In the genomic region with DNA sequence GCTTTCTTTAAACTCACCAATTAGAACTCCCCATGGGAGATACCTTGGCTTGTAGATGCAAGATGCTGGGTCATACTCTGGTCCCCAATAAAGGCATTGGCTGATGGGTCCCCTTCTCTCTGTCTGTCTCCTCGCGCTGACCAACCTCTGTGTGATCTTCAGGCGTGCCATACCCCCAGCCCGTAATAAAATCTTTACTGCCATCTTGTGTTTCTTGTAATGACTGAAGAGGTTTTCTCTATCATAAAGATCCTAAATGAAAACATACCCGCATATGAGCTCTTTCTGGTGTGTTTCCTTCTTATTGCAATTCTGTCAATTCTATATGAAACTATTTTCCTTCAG, we compare ENCODE assay signal across 1 cellular context. TPM values are rescaled to one million over a fixed set of nuclear protein-coding genes. Genes with fewer than 3 reads are reported as not detected.
"Had no signal": no experiment of that assay in that cellular context is flagged by ENCODE, and none has a peak within 500 bp of the region (broad histone marks: within the 10 kb centered on the region; RNA-seq: fewer than 3 reads in every experiment).

No MANE protein-coding gene starts in this region.

RNA-seq across cellular contexts. Expression of gene CR1, which starts 24.4 kb away (rescaled TPM):
- total RNA-seq: osteocyte had no signal
